ENCODE assay signal across 14 cellular contexts in genomic region chr2:107588960-107589542, GRCh38.
A peak's percentile ranks its signal among the peaks of the same experiment; 100 is the strongest.
DNase-seq lines count a peak whose midpoint lies in the region; ATAC-seq and TF ChIP-seq lines count a peak whose summit lies in the region.
"Had no signal": no experiment of that assay in that cellular context is flagged by ENCODE, and none has a peak within 500 bp of the region (broad histone marks: within the 10 kb centered on the region; RNA-seq: fewer than 3 reads in every experiment).

No MANE protein-coding gene starts in this region.

- H3K27ac Mint-ChIP-seq in MCF 10A (ENCODE audit: low read depth, unreplicated experiment) (no peak overlapping the region), WTC11 (no peak overlapping the region)
- H3K27ac Mint-ChIP-seq in activated naive CD4-positive, alpha-beta T cell treated with anti-CD3 and anti-CD28 coated beads for 36 hours: no peak overlapping the region
- H3K27ac Mint-ChIP-seq: activated naive CD4-positive, alpha-beta T cell treated with anti-CD3 and anti-CD28 coated beads, Interleukin-2, amount 50 U/mL, for 72 hours had no signal

- no peak for TF ChIP-seq POLR2A in breast epithelium (IDR thresholded peaks at IDR 0.05)

- POLR2A ChIA-PET in MCF 10A (lab: Yijun Ruan, JAX) (interaction anchor here (0.6 to 1.2 kb wide), 2 partner anchors 16 to 58 kb away, joined by 3 read pairs; no protein-coding TSS in a partner anchor), WTC11 (lab: Charles Lee) (no interaction called here)

- DNase-seq in MCF 10A (ENCODE audit: unreplicated experiment) (peak; percentile 28), breast epithelium (ENCODE audit: low spot score in 2 of 2) (no peak), NCI-H345 treated with DMSO at 0.1 percent for 48 hours (lab: John Stamatoyannopoulos, UW; ENCODE audit: unreplicated experiment) (peak; percentile 87), astrocyte of the spinal cord (ENCODE audit: low read depth, low spot score) (peak; percentile 58), WTC11 (ENCODE audit: low spot score) (no peak), cerebellar nuclear complex (lab: John Stamatoyannopoulos, UW) (no peak)
- no peak for DNase-seq in activated naive CD4-positive, alpha-beta T cell treated with anti-CD3 and anti-CD28 coated beads for 36 hours
- DNase-seq: colonic mucosa, esophagus squamous epithelium, NCI-H446, Right ventricle myocardium superior had no signal

- H3K27me3 ChIP-seq in breast epithelium: no peaks in the 10 kb centered on the region
- H3K27me3 ChIP-seq: colonic mucosa, esophagus squamous epithelium had no signal

- CTCF ChIA-PET in MCF 10A (lab: Yijun Ruan, JAX): interaction anchor here (0.6 kb wide), 1 partner anchor 364 kb away, joined by 3 read pairs; no protein-coding TSS in a partner anchor
- CTCF ChIA-PET in WTC11 (lab: Charles Lee): no interaction called here
- CTCF ChIA-PET in activated naive CD4-positive, alpha-beta T cell treated with anti-CD3 and anti-CD28 coated beads for 36 hours (lab: Charles Lee): no interaction called here

- H3K36me3 ChIP-seq in breast epithelium: no peaks in the 10 kb centered on the region
- H3K36me3 ChIP-seq: colonic mucosa, esophagus squamous epithelium had no signal

- H3K4me3 Mint-ChIP-seq in MCF 10A (ENCODE audit: unreplicated experiment) (no peak overlapping the region), WTC11 (no peak overlapping the region)
- H3K4me3 Mint-ChIP-seq in activated naive CD4-positive, alpha-beta T cell treated with anti-CD3 and anti-CD28 coated beads for 36 hours: no peak overlapping the region

- intact Hi-C loops in MCF 10A (cut with micrococcal nuclease) (loop anchor here (5.0 kb wide), 1 partner anchor 43 kb away; no protein-coding TSS in a partner anchor), breast epithelium (cut with DNase I; ENCODE audit: low total_unique reads) (no loop called here)
- intact Hi-C loops in activated naive CD4-positive, alpha-beta T cell treated with anti-CD3 and anti-CD28 coated beads for 36 hours (cut with micrococcal nuclease): no loop called here

- no peak for ATAC-seq in WTC11
- no peak for ATAC-seq in GM21717 (IDR thresholded peaks at IDR 0.05; ENCODE audit: unreplicated experiment)
- ATAC-seq: activated naive CD4-positive, alpha-beta T cell treated with anti-CD3 and anti-CD28 coated beads, Interleukin-2, amount 50 U/mL, for 72 hours; K562 had no signal

- no peaks in the 10 kb centered on the region for H3K9me3 ChIP-seq in breast epithelium
- H3K9me3 ChIP-seq: colonic mucosa, esophagus squamous epithelium had no signal

- H3K4me3 ChIP-seq in breast epithelium (no peak overlapping the region), astrocyte of the spinal cord (ENCODE audit: low read depth, low read length) (no peak overlapping the region)
- H3K4me3 ChIP-seq: colonic mucosa, esophagus squamous epithelium, K562 had no signal

- no peak overlapping the region for H3K27ac ChIP-seq in breast epithelium
- H3K27ac ChIP-seq: colonic mucosa, esophagus squamous epithelium had no signal

- BruUV-seq in MCF 10A (replicated peaks; lab: Mats Ljungman, UMichigan): no TSS peak

- H3K9me3 Mint-ChIP-seq in MCF 10A (ENCODE audit: unreplicated experiment) (no peaks in the 10 kb centered on the region), WTC11 (peaks cover 19% of the 10 kb centered on the region; the same call in 1 of the 2 replicates)
- H3K9me3 Mint-ChIP-seq in activated naive CD4-positive, alpha-beta T cell treated with anti-CD3 and anti-CD28 coated beads for 36 hours: peaks cover 2% of the 10 kb centered on the region

- peaks cover 29% of the 10 kb centered on the region for H3K4me1 Mint-ChIP-seq in MCF 10A (ENCODE audit: insufficient read depth, unreplicated experiment)
- H3K4me1 Mint-ChIP-seq in WTC11: peaks cover 3% of the 10 kb centered on the region; the same call in 1 of the 2 replicates
- H3K4me1 Mint-ChIP-seq in activated naive CD4-positive, alpha-beta T cell treated with anti-CD3 and anti-CD28 coated beads for 36 hours (ENCODE audit: low read depth): no peaks in the 10 kb centered on the region

- in situ Hi-C loops in astrocyte of the spinal cord (cut with HindIII; ENCODE audit: low sequenced_read_pairs): no loop called here

- H3K4me1 ChIP-seq in breast epithelium: no peaks in the 10 kb centered on the region
- H3K4me1 ChIP-seq: colonic mucosa, esophagus squamous epithelium had no signal

- H3K36me3 Mint-ChIP-seq in MCF 10A (ENCODE audit: insufficient read depth, unreplicated experiment) (no peaks in the 10 kb centered on the region), WTC11 (no peaks in the 10 kb centered on the region)
- H3K36me3 Mint-ChIP-seq in activated naive CD4-positive, alpha-beta T cell treated with anti-CD3 and anti-CD28 coated beads for 36 hours (ENCODE audit: low read depth): no peaks in the 10 kb centered on the region
- H3K36me3 Mint-ChIP-seq: activated naive CD4-positive, alpha-beta T cell treated with anti-CD3 and anti-CD28 coated beads, Interleukin-2, amount 50 U/mL, for 72 hours had no signal

- TF ChIP-seq CTCF in MCF 10A (IDR thresholded peaks at IDR 0.05; ENCODE audit: unreplicated experiment) (no peak), breast epithelium (IDR thresholded peaks at IDR 0.05) (no peak), astrocyte of the spinal cord (IDR thresholded peaks at IDR 0.05; ENCODE audit: low read depth, low read length) (no peak), WTC11 (IDR thresholded peaks at IDR 0.05) (no peak)

- H3K27me3 Mint-ChIP-seq in MCF 10A (ENCODE audit: insufficient read depth, unreplicated experiment) (no peaks in the 10 kb centered on the region), WTC11 (ENCODE audit: low read depth) (no peaks in the 10 kb centered on the region)
- no peaks in the 10 kb centered on the region for H3K27me3 Mint-ChIP-seq in activated naive CD4-positive, alpha-beta T cell treated with anti-CD3 and anti-CD28 coated beads for 36 hours (ENCODE audit: low read depth)

TF ChIP-seq in WTC11, 78 proteins besides CTCF, POLR2A, EP300 and RAD21 (continues in another document):
- TF ChIP-seq TEAD4 (CRISPR knock-in tag; IDR thresholded peaks at IDR 0.05) (no peak), CDX4 (CRISPR knock-in tag; IDR thresholded peaks at IDR 0.05; ENCODE audit: borderline replicate concordance) (no peak), ZNF281 (CRISPR knock-in tag; IDR thresholded peaks at IDR 0.05) (no peak), ZNF317 (CRISPR knock-in tag; IDR thresholded peaks at IDR 0.05; ENCODE audit: borderline replicate concordance, low read depth) (no peak), PRDM15 (CRISPR knock-in tag; IDR thresholded peaks at IDR 0.05) (no peak)

Comparison
In these comparisons a context has a peak if more than half of its experiments do, and no peak if none do; other contexts are left out.
1. DNase-seq: peak in MCF 10A (single experiment), NCI-H345 treated with DMSO at 0.1 percent for 48 hours (single experiment) and astrocyte of the spinal cord (single experiment); none in breast epithelium (0 of 2), WTC11 (single experiment), activated naive CD4-positive, alpha-beta T cell treated with anti-CD3 and anti-CD28 coated beads for 36 hours (single experiment) and cerebellar nuclear complex (0 of 2).